In genomic region chr1:66247415-66248208, GRCh38 we compare ENCODE assay signal across 11 cellular contexts.
DNase-seq lines count a peak whose midpoint lies in the region; ATAC-seq and TF ChIP-seq lines count a peak whose summit lies in the region.
"Had no signal": no experiment of that assay in that cellular context is flagged by ENCODE, and none has a peak within 500 bp of the region (broad histone marks: within the 10 kb centered on the region; RNA-seq: fewer than 3 reads in every experiment).

No MANE protein-coding gene starts in this region.

- H3K9me3 ChIP-seq in Loucy (ENCODE audit: insufficient read depth, low read depth, low read length), result no peaks in the 10 kb centered on the region
- H3K9me3 ChIP-seq in effector memory CD4-positive, alpha-beta T cell (ENCODE audit: control insufficient read depth, low read length), result no peaks in the 10 kb centered on the region

- no peaks in the 10 kb centered on the region for H3K36me3 ChIP-seq in Loucy (ENCODE audit: insufficient read depth, low read length)
- no peaks in the 10 kb centered on the region for H3K36me3 ChIP-seq in effector memory CD4-positive, alpha-beta T cell (ENCODE audit: control insufficient read depth, insufficient read depth, low read length)

- ATAC-seq in GM21528 (IDR thresholded peaks at IDR 0.05; ENCODE audit: low FRiP score, unreplicated experiment) (peak; percentile 66), GM19397 (IDR thresholded peaks at IDR 0.05; ENCODE audit: unreplicated experiment) (no peak)

- in situ Hi-C loops in GM13976 (cut with MboI; ENCODE audit: low sequenced_read_pairs, unreplicated experiment), result loop anchor here (25.0 kb wide), 2 partner anchors 535 to 835 kb away; partner anchors contain the start of genes LEPR and LEPROT

- H3K4me1 ChIP-seq in Loucy (ENCODE audit: insufficient read depth, low read length, poor library complexity, severe bottlenecking), result peaks cover 53% of the 10 kb centered on the region
- H3K4me1 ChIP-seq in effector memory CD4-positive, alpha-beta T cell (ENCODE audit: control insufficient read depth, insufficient read depth, low read length, poor library complexity, severe bottlenecking), result peaks cover 26% of the 10 kb centered on the region

- no peaks in the 10 kb centered on the region for H3K36me3 Mint-ChIP-seq in glutamatergic neuron (ENCODE audit: unreplicated experiment)

- no peaks in the 10 kb centered on the region for H3K79me2 ChIP-seq in Loucy (ENCODE audit: insufficient read depth, low read length)

- no peak overlapping the region for H3K27ac Mint-ChIP-seq in glutamatergic neuron (ENCODE audit: unreplicated experiment)

- TF ChIP-seq CTCF in GM13976 (IDR thresholded peaks at IDR 0.05; ENCODE audit: borderline replicate concordance, control extremely low read depth, extremely low read depth, insufficient read depth, missing control alignments) (no peak), Loucy (conservative IDR thresholded peaks at IDR 0.05; ENCODE audit: low read length) (no peak), glutamatergic neuron (IDR thresholded peaks at IDR 0.05; ENCODE audit: partially characterized antibody, unreplicated experiment) (no peak)

- H3K27me3 ChIP-seq in Loucy (ENCODE audit: insufficient read depth, low read length, poor library complexity, severe bottlenecking), result no peaks in the 10 kb centered on the region
- H3K27me3 ChIP-seq in effector memory CD4-positive, alpha-beta T cell (replicated peaks; ENCODE audit: control insufficient read depth, insufficient read depth, low read length, poor library complexity, severe bottlenecking), result no peaks in the 10 kb centered on the region

- no peak overlapping the region for H3K4me3 Mint-ChIP-seq in glutamatergic neuron (ENCODE audit: unreplicated experiment)

- peak overlapping the region; percentile 9 for H3K4me2 ChIP-seq in Loucy (ENCODE audit: low read depth, low read length, poor library complexity, severe bottlenecking)
- H3K4me2 ChIP-seq: PC-9 had no signal

- no peaks in the 10 kb centered on the region for H3K9me2 ChIP-seq in Loucy (replicated peaks; ENCODE audit: low read depth, low read length)

- H3K9ac ChIP-seq in Loucy (ENCODE audit: low read depth, low read length, poor library complexity, severe bottlenecking), result no peak overlapping the region

- no peak overlapping the region for H2AFZ ChIP-seq in Loucy (ENCODE audit: low read length)
- H2AFZ ChIP-seq: PC-9 had no signal

- peaks cover 2% of the 10 kb centered on the region for H3K27me3 Mint-ChIP-seq in glutamatergic neuron (ENCODE audit: unreplicated experiment)

- H3K9me3 Mint-ChIP-seq in glutamatergic neuron (ENCODE audit: unreplicated experiment), result no peaks in the 10 kb centered on the region

- no peaks in the 10 kb centered on the region for H3F3A ChIP-seq in Loucy (ENCODE audit: low read depth)

- peak overlapping the region; percentile 8 for H3K27ac ChIP-seq in effector memory CD4-positive, alpha-beta T cell (ENCODE audit: insufficient read depth, low read length, poor library complexity, severe bottlenecking)
- H3K27ac ChIP-seq: PC-9 had no signal

- no peak overlapping the region for H3K4me3 ChIP-seq in Loucy (ENCODE audit: low read length, poor library complexity, severe bottlenecking)
- no peak overlapping the region for H3K4me3 ChIP-seq in effector memory CD4-positive, alpha-beta T cell (ENCODE audit: insufficient read depth, low read depth, low read length, poor library complexity, severe bottlenecking)
- H3K4me3 ChIP-seq: PC-9 had no signal

- peak; percentile 23 for DNase-seq in GM13976 (ENCODE audit: low spot score)
- DNase-seq in effector memory CD4-positive, alpha-beta T cell, result peak in 2 of 3 donors; percentile 2 to 12
- no peak for DNase-seq in RPMI8226
- no peak for DNase-seq in NCI-H82 (lab: John Stamatoyannopoulos, UW)
- DNase-seq in glutamatergic neuron, result no peak
- DNase-seq: DMS153, hippocampal formation, PC-9 had no signal

- no peaks in the 10 kb centered on the region for H4K20me1 ChIP-seq in Loucy (ENCODE audit: insufficient read depth, low read length, poor library complexity, severe bottlenecking)

- peaks cover 25% of the 10 kb centered on the region for H3K4me1 Mint-ChIP-seq in glutamatergic neuron (ENCODE audit: low read depth, unreplicated experiment)

Comparison
In these comparisons a context has a peak if more than half of its experiments do, and no peak if none do; other contexts are left out.
1. DNase-seq: peak in GM13976 (single experiment) and effector memory CD4-positive, alpha-beta T cell (2 of 3); none in RPMI8226 (single experiment), NCI-H82 (single experiment) and glutamatergic neuron (single experiment).